1 cellular context compared by ENCODE assay signal in the genomic region with DNA sequence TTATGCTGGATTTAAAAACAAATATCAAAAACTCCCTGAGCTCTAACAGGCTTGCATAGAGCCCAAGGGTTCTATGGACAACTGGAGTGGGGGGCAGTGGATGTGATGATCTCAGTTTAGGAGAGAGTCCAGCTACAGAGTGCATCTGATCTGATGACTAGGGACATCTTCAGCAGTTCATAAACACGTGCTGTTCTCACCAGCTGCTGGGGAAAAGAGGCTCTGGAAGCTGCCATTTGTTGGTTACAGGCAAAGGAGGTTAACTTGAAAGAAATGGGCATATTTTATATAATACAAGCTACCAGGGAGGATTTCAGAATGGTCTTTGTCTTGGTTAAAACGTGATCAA.
TF ChIP-seq lines count a peak whose summit lies in the region.

No MANE protein-coding gene starts in this region.

TF ChIP-seq in H1, 55 proteins besides CTCF, POLR2A, EP300 and RAD21:
- no peak for TF ChIP-seq SP2 (IDR thresholded peaks at IDR 0.05; ENCODE audit: low read length)
- no peak for TF ChIP-seq RXRA (IDR thresholded peaks at IDR 0.05; ENCODE audit: insufficient read depth, low read depth, low read length)
- TF ChIP-seq CHD1 (IDR thresholded peaks at IDR 0.05; ENCODE audit: low read depth, low read length), result no peak
- TF ChIP-seq TAF1 (IDR thresholded peaks at IDR 0.05; ENCODE audit: low read depth, low read length), result no peak
- TF ChIP-seq, protein P1, sequence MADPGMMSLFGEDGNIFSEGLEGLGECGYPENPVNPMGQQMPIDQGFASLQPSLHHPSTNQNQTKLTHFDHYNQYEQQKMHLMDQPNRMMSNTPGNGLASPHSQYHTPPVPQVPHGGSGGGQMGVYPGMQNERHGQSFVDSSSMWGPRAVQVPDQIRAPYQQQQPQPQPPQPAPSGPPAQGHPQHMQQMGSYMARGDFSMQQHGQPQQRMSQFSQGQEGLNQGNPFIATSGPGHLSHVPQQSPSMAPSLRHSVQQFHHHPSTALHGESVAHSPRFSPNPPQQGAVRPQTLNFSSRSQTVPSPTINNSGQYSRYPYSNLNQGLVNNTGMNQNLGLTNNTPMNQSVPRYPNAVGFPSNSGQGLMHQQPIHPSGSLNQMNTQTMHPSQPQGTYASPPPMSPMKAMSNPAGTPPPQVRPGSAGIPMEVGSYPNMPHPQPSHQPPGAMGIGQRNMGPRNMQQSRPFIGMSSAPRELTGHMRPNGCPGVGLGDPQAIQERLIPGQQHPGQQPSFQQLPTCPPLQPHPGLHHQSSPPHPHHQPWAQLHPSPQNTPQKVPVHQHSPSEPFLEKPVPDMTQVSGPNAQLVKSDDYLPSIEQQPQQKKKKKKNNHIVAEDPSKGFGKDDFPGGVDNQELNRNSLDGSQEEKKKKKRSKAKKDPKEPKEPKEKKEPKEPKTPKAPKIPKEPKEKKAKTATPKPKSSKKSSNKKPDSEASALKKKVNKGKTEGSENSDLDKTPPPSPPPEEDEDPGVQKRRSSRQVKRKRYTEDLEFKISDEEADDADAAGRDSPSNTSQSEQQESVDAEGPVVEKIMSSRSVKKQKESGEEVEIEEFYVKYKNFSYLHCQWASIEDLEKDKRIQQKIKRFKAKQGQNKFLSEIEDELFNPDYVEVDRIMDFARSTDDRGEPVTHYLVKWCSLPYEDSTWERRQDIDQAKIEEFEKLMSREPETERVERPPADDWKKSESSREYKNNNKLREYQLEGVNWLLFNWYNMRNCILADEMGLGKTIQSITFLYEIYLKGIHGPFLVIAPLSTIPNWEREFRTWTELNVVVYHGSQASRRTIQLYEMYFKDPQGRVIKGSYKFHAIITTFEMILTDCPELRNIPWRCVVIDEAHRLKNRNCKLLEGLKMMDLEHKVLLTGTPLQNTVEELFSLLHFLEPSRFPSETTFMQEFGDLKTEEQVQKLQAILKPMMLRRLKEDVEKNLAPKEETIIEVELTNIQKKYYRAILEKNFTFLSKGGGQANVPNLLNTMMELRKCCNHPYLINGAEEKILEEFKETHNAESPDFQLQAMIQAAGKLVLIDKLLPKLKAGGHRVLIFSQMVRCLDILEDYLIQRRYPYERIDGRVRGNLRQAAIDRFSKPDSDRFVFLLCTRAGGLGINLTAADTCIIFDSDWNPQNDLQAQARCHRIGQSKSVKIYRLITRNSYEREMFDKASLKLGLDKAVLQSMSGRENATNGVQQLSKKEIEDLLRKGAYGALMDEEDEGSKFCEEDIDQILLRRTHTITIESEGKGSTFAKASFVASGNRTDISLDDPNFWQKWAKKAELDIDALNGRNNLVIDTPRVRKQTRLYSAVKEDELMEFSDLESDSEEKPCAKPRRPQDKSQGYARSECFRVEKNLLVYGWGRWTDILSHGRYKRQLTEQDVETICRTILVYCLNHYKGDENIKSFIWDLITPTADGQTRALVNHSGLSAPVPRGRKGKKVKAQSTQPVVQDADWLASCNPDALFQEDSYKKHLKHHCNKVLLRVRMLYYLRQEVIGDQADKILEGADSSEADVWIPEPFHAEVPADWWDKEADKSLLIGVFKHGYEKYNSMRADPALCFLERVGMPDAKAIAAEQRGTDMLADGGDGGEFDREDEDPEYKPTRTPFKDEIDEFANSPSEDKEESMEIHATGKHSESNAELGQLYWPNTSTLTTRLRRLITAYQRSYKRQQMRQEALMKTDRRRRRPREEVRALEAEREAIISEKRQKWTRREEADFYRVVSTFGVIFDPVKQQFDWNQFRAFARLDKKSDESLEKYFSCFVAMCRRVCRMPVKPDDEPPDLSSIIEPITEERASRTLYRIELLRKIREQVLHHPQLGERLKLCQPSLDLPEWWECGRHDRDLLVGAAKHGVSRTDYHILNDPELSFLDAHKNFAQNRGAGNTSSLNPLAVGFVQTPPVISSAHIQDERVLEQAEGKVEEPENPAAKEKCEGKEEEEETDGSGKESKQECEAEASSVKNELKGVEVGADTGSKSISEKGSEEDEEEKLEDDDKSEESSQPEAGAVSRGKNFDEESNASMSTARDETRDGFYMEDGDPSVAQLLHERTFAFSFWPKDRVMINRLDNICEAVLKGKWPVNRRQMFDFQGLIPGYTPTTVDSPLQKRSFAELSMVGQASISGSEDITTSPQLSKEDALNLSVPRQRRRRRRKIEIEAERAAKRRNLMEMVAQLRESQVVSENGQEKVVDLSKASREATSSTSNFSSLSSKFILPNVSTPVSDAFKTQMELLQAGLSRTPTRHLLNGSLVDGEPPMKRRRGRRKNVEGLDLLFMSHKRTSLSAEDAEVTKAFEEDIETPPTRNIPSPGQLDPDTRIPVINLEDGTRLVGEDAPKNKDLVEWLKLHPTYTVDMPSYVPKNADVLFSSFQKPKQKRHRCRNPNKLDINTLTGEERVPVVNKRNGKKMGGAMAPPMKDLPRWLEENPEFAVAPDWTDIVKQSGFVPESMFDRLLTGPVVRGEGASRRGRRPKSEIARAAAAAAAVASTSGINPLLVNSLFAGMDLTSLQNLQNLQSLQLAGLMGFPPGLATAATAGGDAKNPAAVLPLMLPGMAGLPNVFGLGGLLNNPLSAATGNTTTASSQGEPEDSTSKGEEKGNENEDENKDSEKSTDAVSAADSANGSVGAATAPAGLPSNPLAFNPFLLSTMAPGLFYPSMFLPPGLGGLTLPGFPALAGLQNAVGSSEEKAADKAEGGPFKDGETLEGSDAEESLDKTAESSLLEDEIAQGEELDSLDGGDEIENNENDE (IDR thresholded peaks at IDR 0.05; ENCODE audit: insufficient replicate concordance, low read length), result no peak
- no peak for TF ChIP-seq CREB1 (IDR thresholded peaks at IDR 0.05)
- TF ChIP-seq GTF2F1 (IDR thresholded peaks at IDR 0.05; ENCODE audit: borderline replicate concordance, low read depth, low read length), result no peak
- TF ChIP-seq SIX5 (IDR thresholded peaks at IDR 0.05; ENCODE audit: low read depth, low read length), result no peak
- TF ChIP-seq KDM5A (IDR thresholded peaks at IDR 0.05; ENCODE audit: low read length), result no peak
- no peak for TF ChIP-seq BACH1 (IDR thresholded peaks at IDR 0.05; ENCODE audit: low read length)
- no peak for TF ChIP-seq RNF2 (IDR thresholded peaks at IDR 0.05; ENCODE audit: borderline replicate concordance, low read depth, low read length, missing control alignments, poor library complexity, severe bottlenecking)
- TF ChIP-seq NANOG (IDR thresholded peaks at IDR 0.05; ENCODE audit: insufficient read depth, low read depth, low read length, poor library complexity, severe bottlenecking), result no peak
- no peak for TF ChIP-seq RFX5 (IDR thresholded peaks at IDR 0.05; ENCODE audit: borderline replicate concordance, low read depth, low read length)
